In the genomic region with DNA sequence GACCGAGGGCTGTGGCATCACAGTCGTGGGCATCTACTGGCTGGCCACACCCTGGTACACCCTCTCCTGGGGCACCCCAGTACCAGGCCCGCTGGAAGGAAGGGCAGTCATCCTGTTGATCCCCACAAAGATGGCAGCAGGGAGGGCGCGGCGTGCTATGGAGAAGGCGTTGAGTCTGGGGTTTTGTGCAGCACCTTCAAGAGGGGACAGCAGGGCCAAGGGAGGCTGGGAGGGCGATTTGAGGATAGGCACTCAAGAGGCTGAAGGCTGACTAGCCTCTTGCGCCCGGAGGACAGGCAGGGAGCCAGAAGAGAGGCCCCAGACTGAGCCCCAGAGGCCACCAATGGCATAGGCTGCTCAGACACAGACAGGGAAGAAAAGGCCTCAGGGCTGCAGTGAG, we compare ENCODE assay signal across 20 cellular contexts. TPM values are rescaled to one million over a fixed set of nuclear protein-coding genes. Genes with fewer than 3 reads are reported as not detected.
A peak's percentile ranks its signal among the peaks of the same experiment; 100 is the strongest.
DNase-seq lines count a peak whose midpoint lies in the region; ATAC-seq and TF ChIP-seq lines count a peak whose summit lies in the region.
"Had no signal": no experiment of that assay in that cellular context is flagged by ENCODE, and none has a peak within 500 bp of the region (broad histone marks: within the 10 kb centered on the region; RNA-seq: fewer than 3 reads in every experiment).

No MANE protein-coding gene starts in this region.

- H3K4me3 ChIP-seq in BLaER1 (no peak overlapping the region), testis (no peak overlapping the region)
- H3K4me3 ChIP-seq in CD4-positive, CD25-positive, alpha-beta regulatory T cell (ENCODE audit: low read depth, low read length): no peak overlapping the region
- H3K4me3 ChIP-seq: esophagus squamous epithelium, stomach, upper lobe of left lung had no signal

- H3K9me3 Mint-ChIP-seq in CD4-positive, CD25-positive, alpha-beta regulatory T cell: peaks cover 0 to 3% (median 0%) of the 10 kb centered on the region in 7 donors
- no peaks in the 10 kb centered on the region for H3K9me3 Mint-ChIP-seq in activated naive CD8-positive, alpha-beta T cell treated with anti-CD3 and anti-CD28 coated beads, Interleukin-2, amount 50 U/mL, for 24 hours
- no peaks in the 10 kb centered on the region for H3K9me3 Mint-ChIP-seq in natural killer cell
- H3K9me3 Mint-ChIP-seq: WTC11 had no signal

- 94 to 96% methylated on average over 8 to 10 of the region's 10 CpGs for WGBS in testis, 2 donors

- ATAC-seq in CD4-positive, CD25-positive, alpha-beta regulatory T cell (ENCODE audit: low read depth in 2 of 2): no peak
- ATAC-seq in activated naive CD8-positive, alpha-beta T cell treated with anti-CD3 and anti-CD28 coated beads, Interleukin-2, amount 50 U/mL, for 24 hours: no peak
- ATAC-seq in natural killer cell: no peak
- ATAC-seq: WTC11 had no signal

- H3K4me1 Mint-ChIP-seq in CD4-positive, CD25-positive, alpha-beta regulatory T cell: peaks cover 0 to 21% (median 8%) of the 10 kb centered on the region in 4 donors
- H3K4me1 Mint-ChIP-seq in activated naive CD8-positive, alpha-beta T cell treated with anti-CD3 and anti-CD28 coated beads, Interleukin-2, amount 50 U/mL, for 24 hours: peaks cover 24% of the 10 kb centered on the region
- peaks cover 0 to 20% of the 10 kb centered on the region in 2 donors for H3K4me1 Mint-ChIP-seq in natural killer cell

- no peak for TF ChIP-seq POLR2A in testis (IDR thresholded peaks at IDR 0.05)

- H3K4me2 ChIP-seq in BLaER1: peak overlapping the region; percentile 100; the same call in 1 of the 2 replicates

- no peak for DNase-seq in CD4-positive, CD25-positive, alpha-beta regulatory T cell
- no peak for DNase-seq in activated naive CD8-positive, alpha-beta T cell treated with anti-CD3 and anti-CD28 coated beads, Interleukin-2, amount 50 U/mL, for 24 hours
- DNase-seq in natural killer cell (no peak), testis (no peak), NCI-H446 treated with DMSO at 0.1 percent for 48 hours (lab: John Stamatoyannopoulos, UW) (no peak), GM19240 (ENCODE audit: insufficient read length, low spot score) (no peak)
- DNase-seq: amygdala; cerebellar nuclear complex; esophagus squamous epithelium; NCI-H1105 treated with DMSO at 0.1 percent for 48 hours; NCI-H2107; NCI-H526 treated with DMSO at 0.1 percent for 48 hours; SHP77; stimulated activated CD4-positive, alpha-beta T cell treated with anti-CD3 and anti-CD28 coated beads, Interleukin-1b, Interleukin-23, amount 100 ng/mL, for 48 hours; stomach had no signal

- no peaks in the 10 kb centered on the region for H3K9me3 ChIP-seq in BLaER1
- no peaks in the 10 kb centered on the region for H3K9me3 ChIP-seq in CD4-positive, CD25-positive, alpha-beta regulatory T cell (ENCODE audit: control insufficient read depth in 2 of 2, low read length in 2 of 2)
- H3K9me3 ChIP-seq in testis: no peaks in the 10 kb centered on the region
- H3K9me3 ChIP-seq: esophagus squamous epithelium, stomach, upper lobe of left lung had no signal

- H3K36me3 ChIP-seq in BLaER1 (no peaks in the 10 kb centered on the region), testis (ENCODE audit: low read depth, missing control alignments) (no peaks in the 10 kb centered on the region)
- no peaks in the 10 kb centered on the region for H3K36me3 ChIP-seq in CD4-positive, CD25-positive, alpha-beta regulatory T cell (ENCODE audit: control insufficient read depth, insufficient read depth, low read length)
- H3K36me3 ChIP-seq: esophagus squamous epithelium, stomach, upper lobe of left lung had no signal

- no peak overlapping the region for H3K9ac ChIP-seq in BLaER1
- H3K9ac ChIP-seq: parathyroid adenoma had no signal

- H3K27me3 Mint-ChIP-seq in CD4-positive, CD25-positive, alpha-beta regulatory T cell: peaks cover 32% of the 10 kb centered on the region
- peaks cover 25% of the 10 kb centered on the region for H3K27me3 Mint-ChIP-seq in activated naive CD8-positive, alpha-beta T cell treated with anti-CD3 and anti-CD28 coated beads, Interleukin-2, amount 50 U/mL, for 24 hours
- H3K27me3 Mint-ChIP-seq in natural killer cell (ENCODE audit: low read depth in 2 of 2): peaks cover 11 to 22% of the 10 kb centered on the region in 2 donors

- no peaks in the 10 kb centered on the region for H3K36me3 Mint-ChIP-seq in CD4-positive, CD25-positive, alpha-beta regulatory T cell
- no peaks in the 10 kb centered on the region for H3K36me3 Mint-ChIP-seq in activated naive CD8-positive, alpha-beta T cell treated with anti-CD3 and anti-CD28 coated beads, Interleukin-2, amount 50 U/mL, for 24 hours (ENCODE audit: low read depth)
- no peaks in the 10 kb centered on the region for H3K36me3 Mint-ChIP-seq in natural killer cell
- H3K36me3 Mint-ChIP-seq: WTC11 had no signal

- H3K27ac ChIP-seq in BLaER1: no peak overlapping the region
- no peak overlapping the region for H3K27ac ChIP-seq in CD4-positive, CD25-positive, alpha-beta regulatory T cell (ENCODE audit: insufficient read depth, low read length, poor library complexity, severe bottlenecking)
- H3K27ac ChIP-seq in testis: no peak overlapping the region
- H3K27ac ChIP-seq: esophagus squamous epithelium, parathyroid adenoma, stomach, upper lobe of left lung had no signal

- H3K27me3 ChIP-seq in BLaER1: peaks cover 48% of the 10 kb centered on the region
- H3K27me3 ChIP-seq in CD4-positive, CD25-positive, alpha-beta regulatory T cell (ENCODE audit: control insufficient read depth, insufficient read depth, low read length): no peaks in the 10 kb centered on the region
- no peaks in the 10 kb centered on the region for H3K27me3 ChIP-seq in testis

- TF ChIP-seq CTCF in natural killer cell (IDR thresholded peaks at IDR 0.05): no peak
- TF ChIP-seq CTCF in testis (IDR thresholded peaks at IDR 0.05): no peak

- H3K27ac Mint-ChIP-seq in CD4-positive, CD25-positive, alpha-beta regulatory T cell: no peak overlapping the region
- no peak overlapping the region for H3K27ac Mint-ChIP-seq in activated naive CD8-positive, alpha-beta T cell treated with anti-CD3 and anti-CD28 coated beads, Interleukin-2, amount 50 U/mL, for 24 hours
- H3K27ac Mint-ChIP-seq in natural killer cell: no peak overlapping the region
- H3K27ac Mint-ChIP-seq: WTC11 had no signal

- H3K4me3 Mint-ChIP-seq in CD4-positive, CD25-positive, alpha-beta regulatory T cell: peak overlapping the region; percentile 55 to 80 (median 66)
- H3K4me3 Mint-ChIP-seq in activated naive CD8-positive, alpha-beta T cell treated with anti-CD3 and anti-CD28 coated beads, Interleukin-2, amount 50 U/mL, for 24 hours: peak overlapping the region; percentile 17
- H3K4me3 Mint-ChIP-seq in natural killer cell: peak overlapping the region; percentile 67

- H3K4me1 ChIP-seq in BLaER1: peaks cover 41% of the 10 kb centered on the region
- peaks cover 24% of the 10 kb centered on the region for H3K4me1 ChIP-seq in CD4-positive, CD25-positive, alpha-beta regulatory T cell (ENCODE audit: control insufficient read depth, insufficient read depth, low read length, poor library complexity, severe bottlenecking)
- peaks cover 21% of the 10 kb centered on the region for H3K4me1 ChIP-seq in testis

- H4K20me1 ChIP-seq in BLaER1: peaks cover 20% of the 10 kb centered on the region

- intact Hi-C loops in natural killer cell (cut with micrococcal nuclease): loop anchor here (10.0 kb wide), 1 partner anchor 53 kb away; no protein-coding TSS in a partner anchor
- intact Hi-C loops in testis (cut with DNase I; ENCODE audit: low total_unique reads): loop anchor here (10.0 kb wide), 1 partner anchor 73 kb away; no protein-coding TSS in a partner anchor

RNA-seq across cellular contexts. Expression of gene BRSK2, which starts 2.2 kb away (rescaled TPM):
- total RNA-seq in CD4-positive, CD25-positive, alpha-beta regulatory T cell: 0.42 TPM
- under 1 TPM in 3 of 4 donors, not detected in 1; 0.07 to 0.09 (median 0.07) TPM for polyA plus RNA-seq in CD4-positive, CD25-positive, alpha-beta regulatory T cell
- total RNA-seq in natural killer cell (under 1 TPM in 2 of 3 donors, not detected in 1; 0.11 to 0.14 TPM), testis (10 to 100 TPM; 49.1 to 52.3 TPM)
- 24.7 TPM for polyA plus RNA-seq in testis (ENCODE audit: insufficient read depth, low read depth, low replicate concordance)
- polyA plus RNA-seq: liver had no signal

Comparison
In these comparisons a context has a peak if more than half of its experiments do, and no peak if none do; other contexts are left out.
1. H3K4me3 Mint-ChIP-seq: peak in every context shown above with its lines; median percentile 67 in natural killer cell; 66 in CD4-positive, CD25-positive, alpha-beta regulatory T cell; 17 in activated naive CD8-positive, alpha-beta T cell treated with anti-CD3 and anti-CD28 coated beads, Interleukin-2, amount 50 U/mL, for 24 hours.
2. RNA of gene BRSK2, which starts 2.2 kb away (total RNA-seq): 49.1 to 52.3 TPM in testis; 0.42 TPM in CD4-positive, CD25-positive, alpha-beta regulatory T cell (single experiment) and 0.11 to 0.14 TPM in natural killer cell; every median in the first group is over 10 times any median in the second.